In genomic region chr15:90114451-90114901, GRCh38 we compare ENCODE assay signal across 1 cellular context.
A peak's percentile ranks its signal among the peaks of the same experiment; 100 is the strongest.
TF ChIP-seq lines count a peak whose summit lies in the region.

No MANE protein-coding gene starts in this region.

TF ChIP-seq in K562, 482 proteins besides CTCF, POLR2A, EP300 and RAD21 (continued from another document and continues in another):
- TF ChIP-seq ATF6 (CRISPR knock-in tag; IDR thresholded peaks at IDR 0.05) (no peak), ZNF766 (CRISPR knock-in tag; conservative IDR thresholded peaks at IDR 0.05) (0 out of 2 replicates have a peak, but pooled peaks have one; percentile 39), ZNF165 (CRISPR knock-in tag; IDR thresholded peaks at IDR 0.05; ENCODE audit: borderline replicate concordance) (no peak), ZNF347 (CRISPR knock-in tag; IDR thresholded peaks at IDR 0.05; ENCODE audit: low read depth) (no peak), XRCC3 (IDR thresholded peaks at IDR 0.05) (peak; percentile 78; the same call in 1 of the 2 replicates), ZBED1 (IDR thresholded peaks at IDR 0.05) (no peak), SOX6 (IDR thresholded peaks at IDR 0.05) (peak; percentile 86), TCFL5 (CRISPR knock-in tag; conservative IDR thresholded peaks at IDR 0.05) (no peak), ZNF586 (CRISPR knock-in tag; conservative IDR thresholded peaks at IDR 0.05) (no peak), LARP7 (IDR thresholded peaks at IDR 0.05) (no peak), FOXK2 (conservative IDR thresholded peaks at IDR 0.05 in 1 of 2, IDR thresholded peaks at IDR 0.05 in 1 of 2; ENCODE audit: low read depth in 2 of 2) (no peak), ZNF589 (CRISPR knock-in tag; IDR thresholded peaks at IDR 0.05; ENCODE audit: low read depth) (no peak), ZBTB34 (CRISPR knock-in tag; IDR thresholded peaks at IDR 0.05) (no peak), CAMTA2 (CRISPR knock-in tag; conservative IDR thresholded peaks at IDR 0.05) (no peak), NR2C2 (CRISPR knock-in tag; IDR thresholded peaks at IDR 0.05) (no peak), NR2C2 (tag; IDR thresholded peaks at IDR 0.05) (peak; percentile 53; the same call in 1 of the 2 replicates), HDAC1 (IDR thresholded peaks at IDR 0.05) (no peak), ZZZ3 (IDR thresholded peaks at IDR 0.05) (no peak), COPS2 (conservative IDR thresholded peaks at IDR 0.05) (no peak), MAFK (IDR thresholded peaks at IDR 0.05; ENCODE audit: low read length) (peak; percentile 32), ZBTB43 (CRISPR knock-in tag; IDR thresholded peaks at IDR 0.05) (no peak), MAFG (tag; conservative IDR thresholded peaks at IDR 0.05) (peak; percentile 64), ZNF280A (IDR thresholded peaks at IDR 0.05; ENCODE audit: low read depth, partially characterized antibody) (peak; percentile 87), ASH1L (IDR thresholded peaks at IDR 0.05; ENCODE audit: borderline replicate concordance, low read depth, partially characterized antibody) (no peak), EP400 (IDR thresholded peaks at IDR 0.05) (peak; percentile 32; the same call in 1 of the 2 replicates), MAFF (IDR thresholded peaks at IDR 0.05; ENCODE audit: low read length) (peak; percentile 34; the same call in 1 of the 2 replicates), ZNF696 (CRISPR knock-in tag; conservative IDR thresholded peaks at IDR 0.05) (no peak), RFX7 (CRISPR knock-in tag; IDR thresholded peaks at IDR 0.05) (no peak), MCM5 (IDR thresholded peaks at IDR 0.05; ENCODE audit: low read depth) (no peak), ZNF507 (tag; conservative IDR thresholded peaks at IDR 0.05) (no peak), ZNF584 (CRISPR knock-in tag; IDR thresholded peaks at IDR 0.05; ENCODE audit: low read depth) (no peak), ELF2 (CRISPR knock-in tag; IDR thresholded peaks at IDR 0.05) (no peak), YBX1 (IDR thresholded peaks at IDR 0.05) (no peak), E2F8 (IDR thresholded peaks at IDR 0.05; ENCODE audit: low read depth, partially characterized antibody) (no peak), ZNF311 (CRISPR knock-in tag; IDR thresholded peaks at IDR 0.05) (no peak), POLR3A (IDR thresholded peaks at IDR 0.05; ENCODE audit: borderline replicate concordance, extremely low read depth, insufficient read depth, insufficient read length) (no peak), NUFIP1 (IDR thresholded peaks at IDR 0.05; ENCODE audit: partially characterized antibody) (no peak), ZBTB33 (CRISPR knock-in tag; IDR thresholded peaks at IDR 0.05) (no peak), ZNF511 (CRISPR knock-in tag; IDR thresholded peaks at IDR 0.05) (no peak), MAX (CRISPR knock-in tag; IDR thresholded peaks at IDR 0.05) (no peak), CEBPG (CRISPR knock-in tag; IDR thresholded peaks at IDR 0.05) (no peak), CEBPG (tag; conservative IDR thresholded peaks at IDR 0.05 in 1 of 2, IDR thresholded peaks at IDR 0.05 in 1 of 2) (no peak), USF2 (CRISPR knock-in tag; IDR thresholded peaks at IDR 0.05) (no peak), ZNF316 (IDR thresholded peaks at IDR 0.05) (peak; percentile 62), CUX1 (CRISPR knock-in tag; IDR thresholded peaks at IDR 0.05) (no peak), NCOA4 (IDR thresholded peaks at IDR 0.05; ENCODE audit: partially characterized antibody) (no peak), KAT7 (CRISPR knock-in tag; IDR thresholded peaks at IDR 0.05; ENCODE audit: borderline replicate concordance) (no peak), POLR2AphosphoS5 (IDR thresholded peaks at IDR 0.05; ENCODE audit: control insufficient read depth, insufficient read depth, low read depth, low read length) (no peak), ZNF277 (CRISPR knock-in tag; IDR thresholded peaks at IDR 0.05; ENCODE audit: borderline replicate concordance) (no peak), ZNF583 (CRISPR knock-in tag; IDR thresholded peaks at IDR 0.05) (no peak), HNRNPL (IDR thresholded peaks at IDR 0.05; ENCODE audit: low read depth, low read length) (no peak)
